Comparison of ENCODE assay signal across 1 cellular context in the genomic region with DNA sequence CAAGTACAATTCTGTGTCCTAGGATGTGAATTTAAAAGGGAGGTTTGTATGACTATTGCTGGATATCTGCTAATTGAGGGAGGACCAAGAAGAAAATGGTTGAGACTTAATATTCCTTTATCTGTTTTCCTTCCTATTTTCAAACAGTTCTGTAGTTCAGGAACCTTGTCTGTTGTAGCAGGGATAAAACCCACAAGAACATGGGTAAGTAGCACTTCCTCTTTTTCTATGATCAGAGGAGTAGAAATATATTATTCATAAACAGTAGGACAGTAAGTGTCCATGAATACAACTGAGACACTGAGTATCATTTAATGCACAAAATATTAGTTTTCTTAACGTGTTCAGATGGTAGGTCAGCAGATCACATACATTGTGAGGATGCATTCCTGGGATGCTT.
TF ChIP-seq lines count a peak whose summit lies in the region.

No MANE protein-coding gene starts in this region.

TF ChIP-seq in K562, 482 proteins besides CTCF, POLR2A, EP300 and RAD21:
- TF ChIP-seq CHCHD3 (CRISPR knock-in tag; IDR thresholded peaks at IDR 0.05) (no peak), ZNF311 (CRISPR knock-in tag; IDR thresholded peaks at IDR 0.05) (peak; percentile 11; the same call in 1 of the 2 replicates), HBP1 (CRISPR knock-in tag; IDR thresholded peaks at IDR 0.05) (no peak), RFX1 (IDR thresholded peaks at IDR 0.05) (no peak), SMC3 (conservative IDR thresholded peaks at IDR 0.05; ENCODE audit: insufficient read depth, low read depth, low read length) (no peak), SPI1 (IDR thresholded peaks at IDR 0.05; ENCODE audit: borderline replicate concordance, low read depth, low read length) (peak; percentile 99), ESRRB (CRISPR knock-in tag; IDR thresholded peaks at IDR 0.05; ENCODE audit: borderline replicate concordance) (no peak), ZNF431 (CRISPR knock-in tag; IDR thresholded peaks at IDR 0.05) (no peak), ZNF449 (CRISPR knock-in tag; IDR thresholded peaks at IDR 0.05) (no peak), ARID1B (IDR thresholded peaks at IDR 0.05) (no peak), TSHZ1 (CRISPR knock-in tag; IDR thresholded peaks at IDR 0.05) (no peak), ZFP1 (CRISPR knock-in tag; IDR thresholded peaks at IDR 0.05) (0 out of 2 replicates have a peak, but pooled peaks have one; percentile 16), RBFOX2 (IDR thresholded peaks at IDR 0.05; ENCODE audit: low read depth, low read length) (no peak), CLOCK (CRISPR knock-in tag; IDR thresholded peaks at IDR 0.05; ENCODE audit: borderline replicate concordance) (no peak), DLX4 (CRISPR knock-in tag; IDR thresholded peaks at IDR 0.05) (no peak), MAZ (CRISPR knock-in tag; conservative IDR thresholded peaks at IDR 0.05 in 1 of 2, IDR thresholded peaks at IDR 0.05 in 1 of 2) (peak in 1 of 2 experiments; percentile 26; a peak in 1 of 4 replicates), TGIF2 (CRISPR knock-in tag; IDR thresholded peaks at IDR 0.05) (no peak), SMARCE1 (IDR thresholded peaks at IDR 0.05) (peak; percentile 25; the same call in 1 of the 2 replicates)
- TF ChIP-seq, protein P1, sequence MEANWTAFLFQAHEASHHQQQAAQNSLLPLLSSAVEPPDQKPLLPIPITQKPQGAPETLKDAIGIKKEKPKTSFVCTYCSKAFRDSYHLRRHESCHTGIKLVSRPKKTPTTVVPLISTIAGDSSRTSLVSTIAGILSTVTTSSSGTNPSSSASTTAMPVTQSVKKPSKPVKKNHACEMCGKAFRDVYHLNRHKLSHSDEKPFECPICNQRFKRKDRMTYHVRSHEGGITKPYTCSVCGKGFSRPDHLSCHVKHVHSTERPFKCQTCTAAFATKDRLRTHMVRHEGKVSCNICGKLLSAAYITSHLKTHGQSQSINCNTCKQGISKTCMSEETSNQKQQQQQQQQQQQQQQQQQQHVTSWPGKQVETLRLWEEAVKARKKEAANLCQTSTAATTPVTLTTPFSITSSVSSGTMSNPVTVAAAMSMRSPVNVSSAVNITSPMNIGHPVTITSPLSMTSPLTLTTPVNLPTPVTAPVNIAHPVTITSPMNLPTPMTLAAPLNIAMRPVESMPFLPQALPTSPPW (CRISPR knock-in tag; IDR thresholded peaks at IDR 0.05): no peak
- TF ChIP-seq, protein P2, sequence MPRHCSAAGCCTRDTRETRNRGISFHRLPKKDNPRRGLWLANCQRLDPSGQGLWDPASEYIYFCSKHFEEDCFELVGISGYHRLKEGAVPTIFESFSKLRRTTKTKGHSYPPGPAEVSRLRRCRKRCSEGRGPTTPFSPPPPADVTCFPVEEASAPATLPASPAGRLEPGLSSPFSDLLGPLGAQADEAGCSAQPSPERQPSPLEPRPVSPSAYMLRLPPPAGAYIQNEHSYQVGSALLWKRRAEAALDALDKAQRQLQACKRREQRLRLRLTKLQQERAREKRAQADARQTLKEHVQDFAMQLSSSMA (CRISPR knock-in tag; IDR thresholded peaks at IDR 0.05): no peak
